22 cellular contexts compared by ENCODE assay signal in genomic region chr13:91652389-91652788, GRCh38.
"Had no signal": no experiment of that assay in that cellular context is flagged by ENCODE, and none has a peak within 500 bp of the region (broad histone marks: within the 10 kb centered on the region; RNA-seq: fewer than 3 reads in every experiment).

No MANE protein-coding gene starts in this region.

- H3K27me3 Mint-ChIP-seq: activated CD4-positive, alpha-beta T cell treated with anti-CD3 and anti-CD28 coated beads, Interleukin-2, amount 10 ng/mL, durations not matched to agents 7 days and 5 days; dendritic cell treated with granulocyte-macrophage colony-stimulating factor and Interleukin-4, amounts not matched to agents 40 ng/mL and 50 ng/mL, for 4 days; stimulated activated memory B cell treated with anti-CD40 and anti-IgM and Interleukin-4, amounts not matched to agents 10 μg/mL and 1 μg/mL and 100 μg/mL, for 72 hours had no signal

- H3K27ac Mint-ChIP-seq: activated CD4-positive, alpha-beta T cell treated with anti-CD3 and anti-CD28 coated beads, Interleukin-2, amount 10 ng/mL, durations not matched to agents 7 days and 5 days; activated T-cell treated with anti-CD3 and anti-CD28 coated beads, Interleukin-2, amount 50 U/mL, for 72 hours; dendritic cell treated with granulocyte-macrophage colony-stimulating factor and Interleukin-4, amounts not matched to agents 40 ng/mL and 50 ng/mL, for 4 days; nephron progenitor cell; stimulated activated memory B cell treated with anti-CD40 and anti-IgM and Interleukin-4, amounts not matched to agents 10 μg/mL and 1 μg/mL and 100 μg/mL, for 72 hours had no signal

- H3K4me1 ChIP-seq: esophagus muscularis mucosa, spleen, testis, upper lobe of left lung had no signal

- H3K36me3 Mint-ChIP-seq: stimulated activated memory B cell treated with anti-CD40 and anti-IgM and Interleukin-4, amounts not matched to agents 10 μg/mL and 1 μg/mL and 100 μg/mL, for 72 hours had no signal

- DNase-seq: activated CD4-positive, alpha-beta T cell treated with anti-CD3 and anti-CD28 coated beads, Interleukin-2, amount 10 ng/mL, durations not matched to agents 7 days and 5 days; activated CD8-positive, alpha-beta memory T cell treated with anti-CD3 and anti-CD28 coated beads for 24 hours; activated effector memory CD4-positive, alpha-beta T cell treated with anti-CD3 and anti-CD28 coated beads, Interleukin-2, amount 50 U/mL, for 16 hours; activated naive CD4-positive, alpha-beta T cell treated with anti-CD3 and anti-CD28 coated beads, Interleukin-2, amount 50 U/mL, for 16 hours; activated T-cell treated with anti-CD3 and anti-CD28 coated beads, Interleukin-2, amount 50 U/mL, for 72 hours; aorta; effector CD8-positive, alpha-beta T cell; islet precursor cell; midbrain; nephron progenitor cell; nucleus accumbens; sigmoid colon; spleen; stimulated activated CD4-positive, alpha-beta T cell treated with anti-CD3 and anti-CD28 coated beads, Interleukin-4, amount 100 ng/mL, for 4 hours; T-helper 9 cell; testis; upper lobe of left lung had no signal

- H3K4me3 ChIP-seq: esophagus muscularis mucosa, lung, sigmoid colon, spleen, testis, upper lobe of left lung had no signal

- H3K9me3 Mint-ChIP-seq: activated CD4-positive, alpha-beta T cell treated with anti-CD3 and anti-CD28 coated beads, Interleukin-2, amount 10 ng/mL, durations not matched to agents 7 days and 5 days; nephron progenitor cell had no signal

- H3K4me1 Mint-ChIP-seq: activated CD4-positive, alpha-beta T cell treated with anti-CD3 and anti-CD28 coated beads, Interleukin-2, amount 10 ng/mL, durations not matched to agents 7 days and 5 days; nephron progenitor cell; stimulated activated memory B cell treated with anti-CD40 and anti-IgM and Interleukin-4, amounts not matched to agents 10 μg/mL and 1 μg/mL and 100 μg/mL, for 72 hours had no signal

- H3K36me3 ChIP-seq: esophagus muscularis mucosa, sigmoid colon, spleen, upper lobe of left lung had no signal

- H3K9me3 ChIP-seq: esophagus muscularis mucosa, sigmoid colon, spleen, testis, upper lobe of left lung had no signal

- H3K27me3 ChIP-seq: esophagus muscularis mucosa, sigmoid colon, spleen, testis, upper lobe of left lung had no signal

- ATAC-seq: activated T-cell treated with anti-CD3 and anti-CD28 coated beads, Interleukin-2, amount 50 U/mL, for 72 hours; left lobe of liver; stimulated activated memory B cell treated with anti-CD40 and anti-IgM and Interleukin-4, amounts not matched to agents 10 μg/mL and 1 μg/mL and 100 μg/mL, for 72 hours had no signal

- H3K4me3 Mint-ChIP-seq: activated CD4-positive, alpha-beta T cell treated with anti-CD3 and anti-CD28 coated beads, Interleukin-2, amount 10 ng/mL, durations not matched to agents 7 days and 5 days; activated T-cell treated with anti-CD3 and anti-CD28 coated beads, Interleukin-2, amount 50 U/mL, for 72 hours; dendritic cell treated with granulocyte-macrophage colony-stimulating factor and Interleukin-4, amounts not matched to agents 40 ng/mL and 50 ng/mL, for 4 days; nephron progenitor cell; stimulated activated memory B cell treated with anti-CD40 and anti-IgM and Interleukin-4, amounts not matched to agents 10 μg/mL and 1 μg/mL and 100 μg/mL, for 72 hours had no signal

- H3K27ac ChIP-seq: esophagus muscularis mucosa, sigmoid colon, spleen, testis, upper lobe of left lung had no signal
